In the genomic region with DNA sequence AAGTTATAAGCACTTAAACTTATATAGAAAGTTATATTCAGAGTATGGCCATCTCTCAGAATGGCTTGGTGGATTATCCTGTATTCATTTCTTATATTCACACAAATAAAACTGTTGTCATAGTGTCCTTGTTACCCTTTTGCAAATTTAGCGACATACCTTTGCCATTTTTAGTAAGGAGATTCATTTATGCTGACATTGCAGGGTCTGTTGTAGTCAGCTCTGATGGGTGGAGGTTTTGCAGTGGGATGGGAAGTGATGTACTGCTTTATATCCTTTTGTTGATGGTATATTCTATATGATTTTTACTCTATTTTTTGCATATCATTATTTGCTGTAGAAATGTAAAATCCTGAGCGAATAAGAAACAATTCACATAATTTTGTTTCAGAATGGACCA, we compare ENCODE assay signal across 27 cellular contexts. TPM values are rescaled to one million over a fixed set of nuclear protein-coding genes. Genes with fewer than 3 reads are reported as not detected.
A peak's percentile ranks its signal among the peaks of the same experiment; 100 is the strongest.
DNase-seq lines count a peak whose midpoint lies in the region; ATAC-seq, FAIRE-seq and TF ChIP-seq lines count a peak whose summit lies in the region.
"Had no signal": no experiment of that assay in that cellular context is flagged by ENCODE, and none has a peak within 500 bp of the region (broad histone marks: within the 10 kb centered on the region; RNA-seq: fewer than 3 reads in every experiment).

No MANE protein-coding gene starts in this region.

- FAIRE-seq in HepG2 (lab: Jason Lieb, UNC): no peak
- no peak for FAIRE-seq in K562 (lab: Jason Lieb, UNC)
- FAIRE-seq: GM12878, GM12892, GM18507 had no signal

- in situ Hi-C loops in HepG2 (cut with HindIII; ENCODE audit: extremely low pct_ligation_motif_present, low pct_unique_long_range_greater_than_20kb) (no loop called here), K562 (cut with MboI) (no loop called here)

- TF ChIP-seq EP300 in HepG2 (IDR thresholded peaks at IDR 0.05; ENCODE audit: low read depth in 2 of 2, low read length in 2 of 2) (no peak), HepG2 (CRISPR knock-in tag; IDR thresholded peaks at IDR 0.05; ENCODE audit: borderline replicate concordance) (no peak), K562 (IDR thresholded peaks at IDR 0.05; ENCODE audit: low read length) (no peak)

- TF ChIP-seq CTCF in HepG2 (CRISPR knock-in tag; IDR thresholded peaks at IDR 0.05) (no peak), right lobe of liver (IDR thresholded peaks at IDR 0.05) (no peak), K562 (IDR thresholded peaks at IDR 0.05 in 2 of 3, conservative IDR thresholded peaks at IDR 0.05 in 1 of 3; ENCODE audit: insufficient read depth in 2 of 3, low read depth in 1 of 3, low read length in 3 of 3) (no peak)

- intact Hi-C loops in HepG2 (cut with micrococcal nuclease; ENCODE audit: unreplicated experiment): no loop called here
- intact Hi-C loops in right lobe of liver (cut with DNase I): no loop called here
- intact Hi-C loops in K562 (cut with micrococcal nuclease): no loop called here

- H3K9ac ChIP-seq in HepG2 (ENCODE audit: insufficient read depth, low read depth, low read length) (no peak overlapping the region), K562 (ENCODE audit: insufficient read depth in 1 of 2, low read depth in 2 of 2, low read length in 2 of 2) (no peak overlapping the region)
- H3K9ac ChIP-seq: BLaER1 had no signal

- H4K20me1 ChIP-seq in HepG2 (ENCODE audit: insufficient read depth, low read length) (no peaks in the 10 kb centered on the region), K562 (replicated peaks; ENCODE audit: control insufficient read depth, insufficient read depth, low read length) (no peaks in the 10 kb centered on the region)
- H4K20me1 ChIP-seq: BLaER1 had no signal

- H3K9me1 ChIP-seq in K562 (ENCODE audit: control insufficient read depth, insufficient read depth, low read length): no peaks in the 10 kb centered on the region

- 25% methylated on average over 2 of the region's 2 CpGs for WGBS in HepG2 (ENCODE audit: low lambda C conversion rate)
- 83% methylated on average over 2 of the region's 2 CpGs for WGBS in right lobe of liver (ENCODE audit: insufficient coverage, low coverage, low lambda C conversion rate, missing lambda C conversion rate)
- WGBS in K562 (ENCODE audit: insufficient coverage, low coverage, missing lambda C conversion rate): 34% methylated on average over 2 of the region's 2 CpGs

- CTCF ChIA-PET in HepG2 (lab: Yijun Ruan, JAX; ENCODE audit: low intra/inter-chr PET ratio, low total read pairs): no interaction called here
- CTCF ChIA-PET in K562 (lab: Yijun Ruan, JAX; ENCODE audit: low intra/inter-chr PET ratio): no interaction called here

- H3K4me1 ChIP-seq in HepG2 (ENCODE audit: insufficient read depth, low read length) (no peaks in the 10 kb centered on the region), right lobe of liver (no peaks in the 10 kb centered on the region), SJCRH30 (peaks cover 9% of the 10 kb centered on the region), K562 (replicated peaks in 1 of 2; ENCODE audit: control insufficient read depth in 2 of 2, insufficient read depth in 2 of 2, low read length in 2 of 2) (peaks cover 3 to 13% of the 10 kb centered on the region in 2 experiments; a peak in 3 of 5 replicates)
- H3K4me1 ChIP-seq: BE2C, BLaER1 had no signal

- H3K4me3 ChIP-seq in HepG2 (replicated peaks in 1 of 3; ENCODE audit: insufficient read depth in 1 of 3, low read depth in 2 of 3, low read length in 3 of 3) (no peak overlapping the region), right lobe of liver (no peak overlapping the region), SJCRH30 (no peak overlapping the region), K562 (no peak overlapping the region)
- H3K4me3 ChIP-seq: BLaER1, GM12878 had no signal

- no peak for ATAC-seq in HepG2
- ATAC-seq in right lobe of liver: no peak
- no peak for ATAC-seq in K562
- no peak for ATAC-seq in GM21367 (IDR thresholded peaks at IDR 0.05; ENCODE audit: unreplicated experiment)
- ATAC-seq: GM12878 had no signal

- no peaks in the 10 kb centered on the region for H3K36me3 ChIP-seq in HepG2 (replicated peaks in 1 of 2; ENCODE audit: control insufficient read depth in 1 of 2, insufficient read depth in 2 of 2, low read length in 2 of 2)
- H3K36me3 ChIP-seq in right lobe of liver: no peaks in the 10 kb centered on the region
- peaks cover 20% of the 10 kb centered on the region; the same call in 1 of the 2 replicates for H3K36me3 ChIP-seq in SJCRH30
- no peaks in the 10 kb centered on the region for H3K36me3 ChIP-seq in K562 (ENCODE audit: control insufficient read depth, insufficient read depth, low read length)
- H3K36me3 ChIP-seq: BE2C, BLaER1 had no signal

- TF ChIP-seq POLR2A in HepG2 (IDR thresholded peaks at IDR 0.05; ENCODE audit: insufficient read depth in 1 of 2, low read depth in 2 of 2, low read length in 2 of 2) (no peak), right lobe of liver (IDR thresholded peaks at IDR 0.05) (no peak), K562 (conservative IDR thresholded peaks at IDR 0.05) (no peak)

- DNase-seq in HepG2 (ENCODE audit: low spot score): no peak
- DNase-seq in right lobe of liver: no peak
- no peak for DNase-seq in SJCRH30
- no peak for DNase-seq in K562 (ENCODE audit: extremely low read depth in 1 of 4, low spot score in 3 of 4)
- no peak for DNase-seq in amygdala (lab: John Stamatoyannopoulos, UW)
- DNase-seq: ACHN; BE2C; C1 segment of cervical spinal cord; CD4-positive, alpha-beta memory T cell; CD4-positive, CD25-positive, alpha-beta regulatory T cell; CD8-positive, alpha-beta memory T cell; COR-L47; DMS 273 treated with DMSO at 0.1 percent for 48 hours; DMS153; DMS53; DMS79; DND-41; EL; GDM1 had no signal

- H3K4me2 ChIP-seq in HepG2 (ENCODE audit: low read depth, low read length) (no peak overlapping the region), K562 (ENCODE audit: insufficient read depth, low read length) (no peak overlapping the region)
- H3K4me2 ChIP-seq: BLaER1 had no signal

- H3K79me2 ChIP-seq in HepG2 (ENCODE audit: insufficient read depth, low read length) (no peaks in the 10 kb centered on the region), K562 (ENCODE audit: control insufficient read depth, insufficient read depth, low read length) (no peaks in the 10 kb centered on the region)

- BruUV-seq in HepG2 (replicated peaks; lab: Mats Ljungman, UMichigan): no TSS peak
- BruUV-seq in K562 (replicated peaks; lab: Mats Ljungman, UMichigan): no TSS peak

- H3K27ac ChIP-seq in HepG2 (ENCODE audit: extremely low read length, insufficient read depth, low read length) (no peak overlapping the region), right lobe of liver (no peak overlapping the region), SJCRH30 (peak overlapping the region; percentile 22), K562 (ENCODE audit: extremely low read depth, low read depth, low read length) (no peak overlapping the region)
- H3K27ac ChIP-seq: 22Rv1, BLaER1 had no signal

- H2AFZ ChIP-seq in HepG2 (ENCODE audit: low read length) (no peak overlapping the region), K562 (ENCODE audit: low read depth, low read length) (no peak overlapping the region)

- POLR2A ChIA-PET in HepG2 (lab: Yijun Ruan, JAX) (no interaction called here), K562 (lab: Yijun Ruan, JAX) (no interaction called here)

- no peaks in the 10 kb centered on the region for H3K9me3 ChIP-seq in HepG2 (ENCODE audit: low read length)
- H3K9me3 ChIP-seq in right lobe of liver: no peaks in the 10 kb centered on the region
- H3K9me3 ChIP-seq in SJCRH30 (replicated peaks): peaks cover 23% of the 10 kb centered on the region
- no peaks in the 10 kb centered on the region for H3K9me3 ChIP-seq in K562 (replicated peaks; ENCODE audit: control insufficient read depth, insufficient read depth, low read depth, low read length)
- H3K9me3 ChIP-seq: BE2C had no signal

- peaks cover 0 to 2% of the 10 kb centered on the region in 2 experiments; a peak in 1 of 5 replicates for H3K27me3 ChIP-seq in HepG2 (ENCODE audit: control insufficient read depth in 1 of 2, insufficient read depth in 2 of 2, low read length in 2 of 2)
- no peaks in the 10 kb centered on the region for H3K27me3 ChIP-seq in right lobe of liver
- no peaks in the 10 kb centered on the region for H3K27me3 ChIP-seq in SJCRH30
- H3K27me3 ChIP-seq in K562 (ENCODE audit: control insufficient read depth in 2 of 2, insufficient read depth in 2 of 2, low read length in 2 of 2): peaks cover 0 to 2% of the 10 kb centered on the region in 2 experiments; a peak in 1 of 5 replicates
- H3K27me3 ChIP-seq: BE2C, BLaER1 had no signal

- TF ChIP-seq RAD21 in HepG2 (CRISPR knock-in tag; IDR thresholded peaks at IDR 0.05): no peak
- no peak for TF ChIP-seq RAD21 in K562 (CRISPR knock-in tag; conservative IDR thresholded peaks at IDR 0.05 in 1 of 2, IDR thresholded peaks at IDR 0.05 in 1 of 2)

RNA-seq across cellular contexts. Expression of a gene that starts 35.9 kb away (rescaled TPM):
- 0.02 and 0.04 TPM in 2 replicates for total RNA-seq in HepG2 (2016; rRNA removed; fragmentation: Illumina TruSeq; extraction: Trizol)
- total RNA-seq in HepG2 (2016; cell fraction: cytosol; rRNA removed; fragmentation: Illumina TruSeq; extraction: Trizol; ENCODE audit: low read depth): not detected in 2 replicates
- total RNA-seq in HepG2 (2016; cell fraction: insoluble cytoplasmic fraction; rRNA removed; fragmentation: Illumina TruSeq; extraction: Trizol): 0.04 TPM in 1 of 2 replicates, not detected in the other
- not detected in 2 replicates for total RNA-seq in HepG2 (2016; cell fraction: membrane; rRNA removed; fragmentation: Illumina TruSeq; extraction: Trizol)
- total RNA-seq in HepG2 (2016; cell fraction: nucleus; rRNA removed; fragmentation: Illumina TruSeq; extraction: Trizol): not detected in 2 replicates
- polyA plus RNA-seq in HepG2 (2011; rRNA removed): 0.04 and 0.07 TPM in 2 replicates
- polyA plus RNA-seq in HepG2 (2011; cell fraction: cytosol; rRNA removed): 0.01 and 0.03 TPM in 2 replicates
- polyA plus RNA-seq in HepG2 (2011; cell fraction: nucleus; rRNA removed): 0.02 and 0.03 TPM in 2 replicates
- polyA plus RNA-seq in HepG2 (2012): 0.03 TPM in 1 of 2 replicates, not detected in the other
- polyA plus RNA-seq in HepG2 (2016; cell fraction: cytosol; fragmentation: Illumina TruSeq; extraction: Trizol; ENCODE audit: low read depth): not detected in 2 replicates
- not detected in 2 replicates for polyA plus RNA-seq in HepG2 (2016; cell fraction: insoluble cytoplasmic fraction; fragmentation: Illumina TruSeq; extraction: Trizol; ENCODE audit: low read depth)
- not detected in 2 replicates for polyA plus RNA-seq in HepG2 (2016; cell fraction: membrane; fragmentation: Illumina TruSeq; extraction: Trizol; ENCODE audit: low read depth)
- not detected in 2 replicates for polyA plus RNA-seq in HepG2 (2016; cell fraction: nucleus; fragmentation: Illumina TruSeq; extraction: Trizol; ENCODE audit: insufficient read depth, low read depth)
- 0.02 TPM in 1 of 2 replicates, not detected in the other for polyA minus RNA-seq in HepG2 (2011; rRNA and poly(A)+ RNA removed; ENCODE audit: low replicate concordance)
- polyA minus RNA-seq in HepG2 (2011; cell fraction: cytosol; rRNA and poly(A)+ RNA removed): not detected in 2 replicates
- polyA minus RNA-seq in HepG2 (2011; cell fraction: nucleus; rRNA and poly(A)+ RNA removed): 0.12 and 0.13 TPM in 2 replicates
- 10 to 100 TPM in 4 of 6 experiments, 1 to 10 TPM in 2; 9.5 to 17.6 (median 11.5) TPM for total RNA-seq in right lobe of liver
- total RNA-seq in SJCRH30 (2014; rRNA removed; shearing (Covaris generic)): 11.6 and 12.2 TPM in 2 replicates
- 0.23 TPM in 1 of 2 replicates, not detected in the other for total RNA-seq in K562 (2011; cell fraction: chromatin; rRNA removed; ENCODE audit: low replicate concordance)
- total RNA-seq in K562 (2011; cell fraction: nucleolus; rRNA removed): 0.13 TPM in 1 of 2 replicates, not detected in the other
- 0.15 TPM in 1 of 2 replicates, not detected in the other for total RNA-seq in K562 (2011; cell fraction: nucleoplasm; rRNA removed)
- 0.29 and 0.36 TPM in 2 replicates for total RNA-seq in K562 (2014; rRNA removed)
- total RNA-seq in K562 (2014; rRNA removed; fragmentation: Illumina TruSeq; extraction: Trizol): 0.58 and 0.80 TPM in 2 replicates
- 0.83 and 0.91 TPM in 2 replicates for total RNA-seq in K562 (2015; rRNA removed; fragmentation: Illumina TruSeq; extraction: Trizol)
- total RNA-seq in K562 (2021): 0.55 and 0.58 TPM in 2 replicates
- 0.08 and 0.61 TPM in 2 replicates for polyA plus RNA-seq in K562 (2011; rRNA removed)
- polyA plus RNA-seq in K562 (2011; cell fraction: cytosol; rRNA removed): 0.06 and 0.18 TPM in 2 replicates
- polyA plus RNA-seq in K562 (2011; cell fraction: nucleus; rRNA removed): 0.14 and 0.33 TPM in 2 replicates
- 0.39 and 0.57 TPM in 2 replicates for polyA plus RNA-seq in K562 (2012)
- polyA plus RNA-seq in K562 (2014; fragmentation: Illumina TruSeq; extraction: Trizol): 0.44 and 0.62 TPM in 2 replicates
- polyA plus RNA-seq in K562 (2014; fragmentation: Nextera tagmentation; extraction: Ambion mirVana): under 1 TPM; 0.15 to 0.22 TPM
- polyA plus RNA-seq in K562 (2014; rRNA removed): 0.20 and 0.30 TPM in 2 replicates
- polyA minus RNA-seq in K562 (2011; rRNA and poly(A)+ RNA removed): 0.06 and 0.39 TPM in 2 replicates
- polyA minus RNA-seq in K562 (2011; cell fraction: cytosol; rRNA and poly(A)+ RNA removed): 0.29 TPM in 1 of 2 replicates, not detected in the other
- polyA minus RNA-seq in K562 (2011; cell fraction: nucleus; rRNA and poly(A)+ RNA removed): 0.40 TPM in 1 of 2 replicates, not detected in the other
- total RNA-seq: CD4-positive, alpha-beta memory T cell; CD4-positive, CD25-positive, alpha-beta regulatory T cell; G401 had no signal
- polyA plus RNA-seq: CD14-positive monocyte; CD4-positive, alpha-beta memory T cell; CD4-positive, CD25-positive, alpha-beta regulatory T cell; CD8-positive, alpha-beta memory T cell had no signal
